In genomic region chr22:20889904-20890303, GRCh38 we compare ENCODE assay signal across 33 cellular contexts.
"Had no signal": no experiment of that assay in that cellular context is flagged by ENCODE, and none has a peak within 500 bp of the region (broad histone marks: within the 10 kb centered on the region; RNA-seq: fewer than 3 reads in every experiment).

No MANE protein-coding gene starts in this region.

- H3K4me1 Mint-ChIP-seq: activated CD4-positive, alpha-beta memory T cell treated with anti-CD3 and anti-CD28 coated beads, Interleukin-2, amount 10 ng/mL, durations not matched to agents 7 days and 5 days; activated CD4-positive, alpha-beta T cell treated with anti-CD3 and anti-CD28 coated beads, Interleukin-2, amount 10 ng/mL, durations not matched to agents 7 days and 5 days; activated naive CD4-positive, alpha-beta T cell treated with anti-CD3 and anti-CD28 coated beads, Interleukin-2, amount 10 ng/mL, durations not matched to agents 7 days and 5 days had no signal

- H3K9me3 Mint-ChIP-seq: activated CD4-positive, alpha-beta memory T cell treated with anti-CD3 and anti-CD28 coated beads, Interleukin-2, amount 10 ng/mL, durations not matched to agents 7 days and 5 days; activated CD4-positive, alpha-beta T cell treated with anti-CD3 and anti-CD28 coated beads, Interleukin-2, amount 10 ng/mL, durations not matched to agents 7 days and 5 days; activated naive CD4-positive, alpha-beta T cell treated with anti-CD3 and anti-CD28 coated beads, Interleukin-2, amount 10 ng/mL, durations not matched to agents 7 days and 5 days; activated naive CD4-positive, alpha-beta T cell treated with anti-CD3 and anti-CD28 coated beads, Interleukin-2, amount 50 U/mL, for 72 hours; activated naive CD8-positive, alpha-beta T cell treated with anti-CD3 and anti-CD28 coated beads, Interleukin-2, amount 50 U/mL, for 24 hours; activated T-cell treated with anti-CD3 and anti-CD28 coated beads, Interleukin-2, amount 50 U/mL, for 24 hours; activated T-cell treated with anti-CD3 and anti-CD28 coated beads, Interleukin-2, amount 50 U/mL, for 72 hours; brain; dendritic cell treated with granulocyte-macrophage colony-stimulating factor and Interleukin-4, amounts not matched to agents 40 ng/mL and 50 ng/mL, for 4 days; WTC11 had no signal

- H3K4me1 ChIP-seq: breast epithelium had no signal

- H3K4me3 Mint-ChIP-seq: activated CD4-positive, alpha-beta memory T cell treated with anti-CD3 and anti-CD28 coated beads, Interleukin-2, amount 10 ng/mL, durations not matched to agents 7 days and 5 days; activated CD4-positive, alpha-beta T cell treated with anti-CD3 and anti-CD28 coated beads, Interleukin-2, amount 10 ng/mL, durations not matched to agents 7 days and 5 days; activated naive CD4-positive, alpha-beta T cell treated with anti-CD3 and anti-CD28 coated beads, Interleukin-2, amount 10 ng/mL, durations not matched to agents 7 days and 5 days; activated naive CD8-positive, alpha-beta T cell treated with anti-CD3 and anti-CD28 coated beads, Interleukin-2, amount 50 U/mL, for 24 hours; activated T-cell treated with anti-CD3 and anti-CD28 coated beads, Interleukin-2, amount 50 U/mL, for 24 hours; activated T-cell treated with anti-CD3 and anti-CD28 coated beads, Interleukin-2, amount 50 U/mL, for 72 hours; brain; dendritic cell treated with granulocyte-macrophage colony-stimulating factor and Interleukin-4, amounts not matched to agents 40 ng/mL and 50 ng/mL, for 4 days; WTC11 had no signal

- H3K27ac ChIP-seq: adrenal gland, breast epithelium, cardiac muscle cell, coronary artery, esophagus muscularis mucosa, gastroesophageal sphincter, heart right ventricle had no signal

- H3K9me3 ChIP-seq: adrenal gland, breast epithelium, esophagus muscularis mucosa, gastroesophageal sphincter, heart right ventricle had no signal

- H3K27me3 Mint-ChIP-seq: activated CD4-positive, alpha-beta memory T cell treated with anti-CD3 and anti-CD28 coated beads, Interleukin-2, amount 10 ng/mL, durations not matched to agents 7 days and 5 days; activated CD4-positive, alpha-beta T cell treated with anti-CD3 and anti-CD28 coated beads, Interleukin-2, amount 10 ng/mL, durations not matched to agents 7 days and 5 days; activated naive CD4-positive, alpha-beta T cell treated with anti-CD3 and anti-CD28 coated beads, Interleukin-2, amount 10 ng/mL, durations not matched to agents 7 days and 5 days; activated naive CD8-positive, alpha-beta T cell treated with anti-CD3 and anti-CD28 coated beads, Interleukin-2, amount 50 U/mL, for 24 hours; brain; dendritic cell treated with granulocyte-macrophage colony-stimulating factor and Interleukin-4, amounts not matched to agents 40 ng/mL and 50 ng/mL, for 4 days had no signal

- H3K36me3 ChIP-seq: breast epithelium had no signal

- ATAC-seq: activated naive CD4-positive, alpha-beta T cell treated with anti-CD3 and anti-CD28 coated beads, Interleukin-2, amount 50 U/mL, for 72 hours; activated naive CD8-positive, alpha-beta T cell treated with anti-CD3 and anti-CD28 coated beads, Interleukin-2, amount 50 U/mL, for 24 hours; activated T-cell treated with anti-CD3 and anti-CD28 coated beads, Interleukin-2, amount 50 U/mL, for 72 hours; gastroesophageal sphincter; heart right ventricle; WTC11 had no signal

- H3K4me3 ChIP-seq: adrenal gland, breast epithelium, cardiac muscle cell, coronary artery, dorsolateral prefrontal cortex, esophagus muscularis mucosa, gastroesophageal sphincter, heart right ventricle had no signal

- DNase-seq: activated CD4-positive, alpha-beta memory T cell treated with anti-CD3 and anti-CD28 coated beads, Interleukin-2, amount 10 ng/mL, durations not matched to agents 7 days and 5 days; activated CD4-positive, alpha-beta T cell treated with anti-CD3 and anti-CD28 coated beads for 1 hour; activated CD4-positive, alpha-beta T cell treated with anti-CD3 and anti-CD28 coated beads for 4 hours; activated CD4-positive, alpha-beta T cell treated with anti-CD3 and anti-CD28 coated beads, Interleukin-2, amount 10 ng/mL, durations not matched to agents 7 days and 5 days; activated CD4-positive, alpha-beta T cell treated with anti-CD3 and anti-CD28 coated beads, Interleukin-2, amount 50 U/mL, for 4 hours; activated CD8-positive, alpha-beta memory T cell treated with anti-CD3 and anti-CD28 coated beads, Interleukin-2, amount 50 U/mL, for 48 hours; activated gamma-delta T cell; activated naive CD4-positive, alpha-beta T cell; activated naive CD4-positive, alpha-beta T cell treated with anti-CD3 and anti-CD28 coated beads, Interleukin-2, amount 10 ng/mL, durations not matched to agents 7 days and 5 days; activated naive CD8-positive, alpha-beta T cell treated with anti-CD3 and anti-CD28 coated beads, Interleukin-2, amount 50 U/mL, for 24 hours; activated T-cell treated with anti-CD3 and anti-CD28 coated beads for 4 hours; activated T-cell treated with anti-CD3 and anti-CD28 coated beads, Interleukin-2, amount 50 U/mL, for 24 hours; activated T-cell treated with anti-CD3 and anti-CD28 coated beads, Interleukin-2, amount 50 U/mL, for 72 hours; adrenal gland; amygdala; aorta; central memory CD4-positive, alpha-beta T cell; cerebellar nuclear complex; dorsolateral prefrontal cortex; effector memory CD4-positive, alpha-beta T cell; erythroblast; foreskin melanocyte; heart right ventricle; T-helper 2 cell had no signal

- H3K27ac Mint-ChIP-seq: activated CD4-positive, alpha-beta memory T cell treated with anti-CD3 and anti-CD28 coated beads, Interleukin-2, amount 10 ng/mL, durations not matched to agents 7 days and 5 days; activated CD4-positive, alpha-beta T cell treated with anti-CD3 and anti-CD28 coated beads, Interleukin-2, amount 10 ng/mL, durations not matched to agents 7 days and 5 days; activated naive CD4-positive, alpha-beta T cell treated with anti-CD3 and anti-CD28 coated beads, Interleukin-2, amount 10 ng/mL, durations not matched to agents 7 days and 5 days; activated naive CD4-positive, alpha-beta T cell treated with anti-CD3 and anti-CD28 coated beads, Interleukin-2, amount 50 U/mL, for 72 hours; activated naive CD8-positive, alpha-beta T cell treated with anti-CD3 and anti-CD28 coated beads, Interleukin-2, amount 50 U/mL, for 24 hours; activated T-cell treated with anti-CD3 and anti-CD28 coated beads, Interleukin-2, amount 50 U/mL, for 24 hours; activated T-cell treated with anti-CD3 and anti-CD28 coated beads, Interleukin-2, amount 50 U/mL, for 72 hours; dendritic cell treated with granulocyte-macrophage colony-stimulating factor and Interleukin-4, amounts not matched to agents 40 ng/mL and 50 ng/mL, for 4 days; WTC11 had no signal
